In genomic region chr15:80989518-80990478, GRCh38 we compare ENCODE assay signal across 1 cellular context.
A peak's percentile ranks its signal among the peaks of the same experiment; 100 is the strongest.
TF ChIP-seq lines count a peak whose summit lies in the region.

Gene MESD, minus strand, starts transcription at chr15:80989819. Its CDS starts 28 bp downstream, at chr15:80989791.

TF ChIP-seq in K562, 482 proteins besides CTCF, POLR2A, EP300 and RAD21 (continued from another document and continues in another):
- no peak for TF ChIP-seq XRCC4 (IDR thresholded peaks at IDR 0.05; ENCODE audit: extremely low read depth, insufficient read depth, insufficient read length)
- TF ChIP-seq LEF1 (IDR thresholded peaks at IDR 0.05), result 0 out of 2 replicates have a peak, but pooled peaks have one; percentile 27
- TF ChIP-seq PTRF (tag; IDR thresholded peaks at IDR 0.05), result no peak
- no peak for TF ChIP-seq MED1 (CRISPR knock-in tag; IDR thresholded peaks at IDR 0.05; ENCODE audit: borderline replicate concordance)
- TF ChIP-seq ZBTB40 (IDR thresholded peaks at IDR 0.05), result peak; percentile 56
- TF ChIP-seq ZBTB40 (CRISPR knock-in tag; IDR thresholded peaks at IDR 0.05), result no peak
- no peak for TF ChIP-seq ATF3 (IDR thresholded peaks at IDR 0.05)
- no peak for TF ChIP-seq ATF3 (CRISPR knock-in tag; conservative IDR thresholded peaks at IDR 0.05)
- no peak for TF ChIP-seq ZBTB17 (CRISPR knock-in tag; IDR thresholded peaks at IDR 0.05)
- TF ChIP-seq PURB (CRISPR knock-in tag; IDR thresholded peaks at IDR 0.05; ENCODE audit: low read depth), result no peak
- 0 out of 4 replicates have a peak, but pooled peaks of 1 of the 2 experiments have one; percentile 9 for TF ChIP-seq TBL1XR1 (IDR thresholded peaks at IDR 0.05; ENCODE audit: low read length in 2 of 2)
- TF ChIP-seq CHD7 (IDR thresholded peaks at IDR 0.05; ENCODE audit: low read depth, low read length), result no peak
- TF ChIP-seq ZNF512 (tag; IDR thresholded peaks at IDR 0.05), result no peak
- TF ChIP-seq ZC3H4 (CRISPR knock-in tag; IDR thresholded peaks at IDR 0.05; ENCODE audit: borderline replicate concordance), result no peak
- TF ChIP-seq RNF2 (IDR thresholded peaks at IDR 0.05), result no peak
- no peak for TF ChIP-seq ZNF184 (CRISPR knock-in tag; IDR thresholded peaks at IDR 0.05)
- no peak; the same call in 1 of the 2 replicates for TF ChIP-seq ZBTB9 (CRISPR knock-in tag; IDR thresholded peaks at IDR 0.05)
- TF ChIP-seq TAF15 (IDR thresholded peaks at IDR 0.05; ENCODE audit: low read depth, low read length), result no peak
- TF ChIP-seq ETV1 (tag; conservative IDR thresholded peaks at IDR 0.05; ENCODE audit: low read depth), result no peak
- TF ChIP-seq POLR2B (IDR thresholded peaks at IDR 0.05; ENCODE audit: low read depth, partially characterized antibody), result peak; percentile 91
- no peak; the same call in 1 of the 2 replicates for TF ChIP-seq ZBTB2 (IDR thresholded peaks at IDR 0.05)
- TF ChIP-seq PREB (CRISPR knock-in tag; IDR thresholded peaks at IDR 0.05), result no peak
- no peak for TF ChIP-seq NUFIP1 (IDR thresholded peaks at IDR 0.05; ENCODE audit: partially characterized antibody)
- TF ChIP-seq RBM17 (IDR thresholded peaks at IDR 0.05; ENCODE audit: borderline replicate concordance, low read depth, low read length), result no peak
- no peak for TF ChIP-seq ZNF589 (CRISPR knock-in tag; IDR thresholded peaks at IDR 0.05; ENCODE audit: low read depth)
- peak; percentile 90 for TF ChIP-seq SIN3B (IDR thresholded peaks at IDR 0.05; ENCODE audit: low read depth)
- TF ChIP-seq CAMTA2 (CRISPR knock-in tag; conservative IDR thresholded peaks at IDR 0.05), result no peak
